ENCODE assay signal across 10 cellular contexts in genomic region chr22:20964799-20965103, GRCh38. TPM values are rescaled to one million over a fixed set of nuclear protein-coding genes. Genes with fewer than 3 reads are reported as not detected.
A peak's percentile ranks its signal among the peaks of the same experiment; 100 is the strongest.
DNase-seq lines count a peak whose midpoint lies in the region; ATAC-seq and TF ChIP-seq lines count a peak whose summit lies in the region.
"Had no signal": no experiment of that assay in that cellular context is flagged by ENCODE, and none has a peak within 500 bp of the region (broad histone marks: within the 10 kb centered on the region; RNA-seq: fewer than 3 reads in every experiment).

No MANE protein-coding gene starts in this region.

- peaks cover 0 to 3% of the 10 kb centered on the region in 2 donors for H3K4me1 ChIP-seq in ascending aorta

- peak; percentile 42 for DNase-seq in activated CD4-positive, alpha-beta T cell treated with anti-CD3 and anti-CD28 coated beads for 36 hours
- no peak for DNase-seq in activated CD4-positive, alpha-beta T cell treated with anti-CD3 and anti-CD28 coated beads for 1 hour
- DNase-seq in ascending aorta (ENCODE audit: low spot score in 2 of 2) (no peak), MV-4-11 (lab: John Stamatoyannopoulos, UW) (no peak), SKM-1 treated with dmso at 0.1 percent for 144 hours (lab: John Stamatoyannopoulos, UW; ENCODE audit: unreplicated experiment) (no peak), SK-N-DZ (ENCODE audit: low spot score) (no peak)
- DNase-seq: ACHN, MG63 had no signal

- H3K36me3 Mint-ChIP-seq in activated CD4-positive, alpha-beta T cell treated with anti-CD3 and anti-CD28 coated beads for 36 hours (ENCODE audit: low read depth): no peaks in the 10 kb centered on the region
- H3K36me3 Mint-ChIP-seq in stimulated activated naive CD8-positive, alpha-beta T cell treated with anti-CD3 and anti-CD28 coated beads, Interleukin-15, Interleukin-2, amounts not matched to agents 100 ng/mL and 50 ng/mL, for 24 hours (ENCODE audit: low read depth): no peaks in the 10 kb centered on the region

- H3K27ac ChIP-seq in ascending aorta: no peak overlapping the region

- H3K9me3 ChIP-seq in ascending aorta (no peaks in the 10 kb centered on the region), iPS-18c (ENCODE audit: control insufficient read depth, insufficient read depth, low read length) (no peaks in the 10 kb centered on the region)
- H3K9me3 ChIP-seq: MG63 had no signal

- intact Hi-C loops in activated CD4-positive, alpha-beta T cell treated with anti-CD3 and anti-CD28 coated beads for 36 hours (cut with DNase I, micrococcal nuclease): loop anchor here in 1 of 2 experiments (5.0 to 10.0 kb wide), 2 partner anchors 47 to 140 kb away; partner anchors contain the start of gene CRKL
- intact Hi-C loops in ascending aorta (cut with DNase I): loop anchor here (10.0 kb wide), 1 partner anchor 110 kb away; no protein-coding TSS in a partner anchor

- peaks cover 11% of the 10 kb centered on the region for H3K4me1 Mint-ChIP-seq in activated CD4-positive, alpha-beta T cell treated with anti-CD3 and anti-CD28 coated beads for 36 hours
- H3K4me1 Mint-ChIP-seq in stimulated activated naive CD8-positive, alpha-beta T cell treated with anti-CD3 and anti-CD28 coated beads, Interleukin-15, Interleukin-2, amounts not matched to agents 100 ng/mL and 50 ng/mL, for 24 hours (ENCODE audit: low read depth): peaks cover 16% of the 10 kb centered on the region

- H3K27me3 Mint-ChIP-seq in activated CD4-positive, alpha-beta T cell treated with anti-CD3 and anti-CD28 coated beads for 36 hours: peaks cover 7% of the 10 kb centered on the region
- H3K27me3 Mint-ChIP-seq in stimulated activated naive CD8-positive, alpha-beta T cell treated with anti-CD3 and anti-CD28 coated beads, Interleukin-15, Interleukin-2, amounts not matched to agents 100 ng/mL and 50 ng/mL, for 24 hours: peaks cover 14% of the 10 kb centered on the region

- no peak overlapping the region for H3K27ac Mint-ChIP-seq in activated CD4-positive, alpha-beta T cell treated with anti-CD3 and anti-CD28 coated beads for 36 hours
- no peak overlapping the region for H3K27ac Mint-ChIP-seq in stimulated activated naive CD8-positive, alpha-beta T cell treated with anti-CD3 and anti-CD28 coated beads, Interleukin-15, Interleukin-2, amounts not matched to agents 100 ng/mL and 50 ng/mL, for 24 hours

- CTCF ChIA-PET in activated CD4-positive, alpha-beta T cell treated with anti-CD3 and anti-CD28 coated beads for 36 hours (lab: Charles Lee): no interaction called here

- ATAC-seq in activated CD4-positive, alpha-beta T cell treated with anti-CD3 and anti-CD28 coated beads for 36 hours: no peak

- no peaks in the 10 kb centered on the region for H3K36me3 ChIP-seq in ascending aorta
- H3K36me3 ChIP-seq: MG63 had no signal

- H3K27me3 ChIP-seq in ascending aorta: peaks cover 12% of the 10 kb centered on the region
- H3K27me3 ChIP-seq: MG63 had no signal

- POLR2A ChIA-PET in activated CD4-positive, alpha-beta T cell treated with anti-CD3 and anti-CD28 coated beads for 36 hours (lab: Charles Lee): no interaction called here

- H3K4me3 ChIP-seq in ascending aorta (peak overlapping the region; percentile 28 to 61), iPS-18c (ENCODE audit: insufficient read depth, low read depth, low read length) (peak overlapping the region; percentile 38)
- H3K4me3 ChIP-seq: MG63 had no signal

- H3K9me3 Mint-ChIP-seq in activated CD4-positive, alpha-beta T cell treated with anti-CD3 and anti-CD28 coated beads for 36 hours (ENCODE audit: low read depth): no peaks in the 10 kb centered on the region
- no peaks in the 10 kb centered on the region for H3K9me3 Mint-ChIP-seq in stimulated activated naive CD8-positive, alpha-beta T cell treated with anti-CD3 and anti-CD28 coated beads, Interleukin-15, Interleukin-2, amounts not matched to agents 100 ng/mL and 50 ng/mL, for 24 hours

- peak overlapping the region; percentile 60 for H3K4me3 Mint-ChIP-seq in activated CD4-positive, alpha-beta T cell treated with anti-CD3 and anti-CD28 coated beads for 36 hours
- peak overlapping the region; percentile 66 for H3K4me3 Mint-ChIP-seq in stimulated activated naive CD8-positive, alpha-beta T cell treated with anti-CD3 and anti-CD28 coated beads, Interleukin-15, Interleukin-2, amounts not matched to agents 100 ng/mL and 50 ng/mL, for 24 hours

- no peak for TF ChIP-seq CTCF in ascending aorta (IDR thresholded peaks at IDR 0.05)

RNA-seq across cellular contexts. Expression of gene AIFM3, which starts 2.3 kb away (rescaled TPM):
- total RNA-seq in activated CD4-positive, alpha-beta T cell treated with anti-CD3 and anti-CD28 coated beads for 36 hours: under 1 TPM in 1 of 2 experiments, not detected in 1; 0.21 TPM
- total RNA-seq in ascending aorta: not detected
- polyA plus RNA-seq in SK-N-DZ (2014; cell fraction: cytosol; rRNA removed): 3.3 and 5.0 TPM in 2 replicates
- 18.1 and 21.1 TPM in 2 replicates for polyA plus RNA-seq in SK-N-DZ (2014; cell fraction: nucleus; rRNA removed)

RNA-seq across cellular contexts. Expression of gene LZTR1, which starts 17.3 kb away (rescaled TPM):
- total RNA-seq in activated CD4-positive, alpha-beta T cell treated with anti-CD3 and anti-CD28 coated beads for 36 hours: 10 to 100 TPM; 31.9 to 40.5 TPM
- total RNA-seq in ascending aorta: 72.8 TPM
- polyA plus RNA-seq in SK-N-DZ (2014; cell fraction: cytosol; rRNA removed): 27.2 and 32.2 TPM in 2 replicates
- 300 and 350 TPM in 2 replicates for polyA plus RNA-seq in SK-N-DZ (2014; cell fraction: nucleus; rRNA removed)

RNA-seq across cellular contexts. Expression of gene THAP7, which starts 37.2 kb away (rescaled TPM):
- total RNA-seq in activated CD4-positive, alpha-beta T cell treated with anti-CD3 and anti-CD28 coated beads for 36 hours: 10 to 100 TPM; 25.1 to 27.2 TPM
- 37.9 TPM for total RNA-seq in ascending aorta
- 45.0 and 48.4 TPM in 2 replicates for polyA plus RNA-seq in SK-N-DZ (2014; cell fraction: cytosol; rRNA removed)
- polyA plus RNA-seq in SK-N-DZ (2014; cell fraction: nucleus; rRNA removed): 81.3 and 92.9 TPM in 2 replicates

RNA-seq across cellular contexts. Expression of gene CRKL, which starts 47.5 kb away (rescaled TPM):
- 10 to 100 TPM; 80.8 to 92.0 TPM for total RNA-seq in activated CD4-positive, alpha-beta T cell treated with anti-CD3 and anti-CD28 coated beads for 36 hours
- 21.2 TPM for total RNA-seq in ascending aorta
- 72.7 and 81.3 TPM in 2 replicates for polyA plus RNA-seq in SK-N-DZ (2014; cell fraction: cytosol; rRNA removed)
- 33.4 and 40.2 TPM in 2 replicates for polyA plus RNA-seq in SK-N-DZ (2014; cell fraction: nucleus; rRNA removed)

RNA-seq across cellular contexts. Expression of gene P2RX6, which starts 50.2 kb away (rescaled TPM):
- under 1 TPM; 0.18 to 0.25 TPM for total RNA-seq in activated CD4-positive, alpha-beta T cell treated with anti-CD3 and anti-CD28 coated beads for 36 hours
- not detected for total RNA-seq in ascending aorta
- polyA plus RNA-seq in SK-N-DZ (2014; cell fraction: cytosol; rRNA removed): 0.71 and 0.73 TPM in 2 replicates
- 5.6 and 7.9 TPM in 2 replicates for polyA plus RNA-seq in SK-N-DZ (2014; cell fraction: nucleus; rRNA removed)
